In genomic region chr1:118290571-118290970, GRCh38 we compare ENCODE assay signal across 19 cellular contexts.
"Had no signal": no experiment of that assay in that cellular context is flagged by ENCODE, and none has a peak within 500 bp of the region (broad histone marks: within the 10 kb centered on the region; RNA-seq: fewer than 3 reads in every experiment).

No MANE protein-coding gene starts in this region.

- H3K4me1 ChIP-seq: breast epithelium, parathyroid adenoma, testis had no signal

- H3K4me3 ChIP-seq: breast epithelium, coronary artery, hepatocyte, left ventricle myocardium inferior, testis had no signal

- H3K27ac ChIP-seq: breast epithelium, coronary artery, hepatocyte, left ventricle myocardium inferior, parathyroid adenoma, testis had no signal

- H3K9me3 ChIP-seq: breast epithelium, left ventricle myocardium inferior, testis had no signal

- H3K27me3 ChIP-seq: breast epithelium, hepatocyte, testis had no signal

- H3K9ac ChIP-seq: parathyroid adenoma had no signal

- H3K36me3 ChIP-seq: breast epithelium, left ventricle myocardium inferior had no signal

- DNase-seq: activated B cell treated with CpG ODN at 0.5 μM for 24 hours; activated CD4-positive, alpha-beta T cell treated with anti-CD3 and anti-CD28 coated beads for 36 hours; activated CD4-positive, alpha-beta T cell treated with anti-CD3 and anti-CD28 coated beads, Interleukin-2, amount 50 U/mL, for 4 hours; activated CD8-positive, alpha-beta memory T cell treated with anti-CD3 and anti-CD28 coated beads for 24 hours; activated CD8-positive, alpha-beta memory T cell treated with anti-CD3 and anti-CD28 coated beads, Interleukin-2, amount 50 U/mL, for 4 hours; activated T-cell treated with anti-CD3 and anti-CD28 coated beads, Interleukin-2, amount 50 U/mL, for 24 hours; kidney glomerular epithelial cell; left ventricle myocardium inferior; naive B cell; nucleus accumbens; stimulated activated CD4-positive, alpha-beta T cell treated with anti-CD3 and anti-CD28 coated beads, Interleukin-2, amount 100 ng/mL, for 48 hours; stimulated activated CD8-positive, alpha-beta memory T cell treated with anti-CD3 and anti-CD28 coated beads, Interleukin-4, amount 100 ng/mL, for 48 hours; stimulated activated naive CD4-positive, alpha-beta T cell; T-cell had no signal
